23 cellular contexts compared by ENCODE assay signal in the genomic region with DNA sequence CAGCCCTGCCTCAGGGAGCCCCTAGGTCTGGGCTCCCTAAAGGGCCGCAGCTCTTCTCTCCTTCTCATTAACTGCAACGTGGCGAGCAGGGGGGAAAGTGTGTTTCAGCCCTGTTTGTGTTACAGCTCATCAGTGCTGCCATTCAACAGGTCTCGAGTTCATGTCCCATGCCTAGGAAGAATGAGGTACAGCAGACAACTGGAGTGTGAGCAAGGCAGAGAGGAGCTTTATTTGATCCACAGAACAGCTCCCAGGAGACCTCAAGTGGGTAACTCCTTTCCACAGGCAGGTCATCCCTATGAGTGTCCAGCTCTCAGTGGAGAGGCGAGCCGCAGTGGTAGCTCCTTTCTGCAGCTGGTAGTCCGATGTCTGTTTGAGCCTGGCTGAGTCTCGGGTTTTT.
"Had no signal": no experiment of that assay in that cellular context is flagged by ENCODE, and none has a peak within 500 bp of the region (broad histone marks: within the 10 kb centered on the region; RNA-seq: fewer than 3 reads in every experiment).

No MANE protein-coding gene starts in this region.

- H3K9me3 ChIP-seq: neutrophil, pancreas, prostate gland, right lobe of liver, sigmoid colon, thoracic aorta, thyroid gland, vagina had no signal

- H3K27ac ChIP-seq: neutrophil, pancreas, prostate gland, right atrium auricular region, right lobe of liver, sigmoid colon, stomach, thoracic aorta, thyroid gland, tibial nerve, upper lobe of left lung, vagina had no signal

- H3K4me3 ChIP-seq: pancreas, prostate gland, right atrium auricular region, right lobe of liver, sigmoid colon, stomach, thoracic aorta, thyroid gland, tibial nerve, upper lobe of left lung, vagina had no signal

- DNase-seq: nephron progenitor cell; nucleus accumbens; pancreas; retina; right lobe of liver; sigmoid colon; small intestine; stimulated activated CD4-positive, alpha-beta T cell treated with anti-CD3 and anti-CD28 coated beads, Interleukin-15, amount 100 ng/mL, for 24 hours; stimulated activated CD4-positive, alpha-beta T cell treated with anti-CD3 and anti-CD28 coated beads, Interleukin-2, amount 100 ng/mL, for 24 hours; stimulated activated CD4-positive, alpha-beta T cell treated with anti-CD3 and anti-CD28 coated beads, Interleukin-2, amount 100 ng/mL, for 48 hours; stimulated activated CD4-positive, alpha-beta T cell treated with anti-CD3 and anti-CD28 coated beads, Interleukin-4, amount 100 ng/mL, for 24 hours; stimulated activated naive B cell treated with anti-CD40 and anti-IgM and Interleukin-4, amounts not matched to agents 10 μg/mL and 1 μg/mL and 100 μg/mL, for 72 hours; stimulated activated naive CD4-positive, alpha-beta T cell treated with Interleukin-2 at 50 U/mL for 16 hours; stomach; thyroid gland; trophoblast cell had no signal

- H3K4me1 ChIP-seq: pancreas, prostate gland, right atrium auricular region, right lobe of liver, thyroid gland, tibial nerve, upper lobe of left lung, vagina had no signal

- H3K36me3 ChIP-seq: neutrophil, pancreas, prostate gland, right atrium auricular region, right lobe of liver, sigmoid colon, stomach, thoracic aorta, thyroid gland, upper lobe of left lung, vagina had no signal

- ATAC-seq: pancreas; right lobe of liver; stimulated activated naive B cell treated with anti-CD40 and anti-IgM and Interleukin-4, amounts not matched to agents 10 μg/mL and 1 μg/mL and 100 μg/mL, for 72 hours had no signal
